ENCODE assay signal across 1 cellular context in the genomic region with DNA sequence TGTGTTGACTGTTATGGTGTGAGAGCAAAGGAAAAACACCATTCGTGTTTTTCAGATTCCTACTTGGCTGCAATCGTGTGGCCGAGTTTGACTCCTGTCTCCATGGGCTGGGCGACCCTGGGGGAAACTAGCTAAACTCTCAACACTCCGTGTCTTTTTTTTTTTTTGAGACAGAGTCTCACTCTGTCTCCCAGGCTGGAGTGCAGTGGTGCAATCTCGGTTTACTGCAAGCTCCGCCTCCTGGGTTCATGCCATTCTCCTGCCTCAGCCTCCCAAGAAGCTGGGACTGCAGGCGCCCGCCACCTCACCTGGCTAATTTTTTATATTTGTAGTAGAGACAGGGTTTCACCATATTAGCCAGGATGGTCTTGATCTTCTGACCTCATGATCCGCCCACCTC. TPM values are rescaled to one million over a fixed set of nuclear protein-coding genes. Genes with fewer than 3 reads are reported as not detected.
"Had no signal": no experiment of that assay in that cellular context is flagged by ENCODE, and none has a peak within 500 bp of the region (broad histone marks: within the 10 kb centered on the region; RNA-seq: fewer than 3 reads in every experiment).

No MANE protein-coding gene starts in this region.

RNA-seq across cellular contexts. Expression of a gene that starts 47.9 kb away (rescaled TPM):
- polyA plus RNA-seq: GM12878 had no signal
